In genomic region chrX:97155809-97156208, GRCh38 we compare ENCODE assay signal across 19 cellular contexts.
"Had no signal": no experiment of that assay in that cellular context is flagged by ENCODE, and none has a peak within 500 bp of the region (broad histone marks: within the 10 kb centered on the region; RNA-seq: fewer than 3 reads in every experiment).

No MANE protein-coding gene starts in this region.

- H3K27me3 Mint-ChIP-seq: naive thymus-derived CD4-positive, alpha-beta T cell; type B pancreatic cell had no signal

- FAIRE-seq: islet of Langerhans, urothelium cell line had no signal

- H3K4me3 Mint-ChIP-seq: naive thymus-derived CD4-positive, alpha-beta T cell; neural crest cell; type B pancreatic cell had no signal

- DNase-seq: effector CD4-positive, alpha-beta T cell; foreskin melanocyte; head of caudate nucleus; hippocampal formation; kidney glomerular epithelial cell; mesendoderm; naive thymus-derived CD4-positive, alpha-beta T cell; sigmoid colon; stimulated activated CD4-positive, alpha-beta T cell treated with anti-CD3 and anti-CD28 coated beads, Interleukin-2, amount 100 ng/mL, for 24 hours; stimulated activated naive CD4-positive, alpha-beta T cell treated with Interleukin-2 at 50 U/mL for 16 hours; thyroid gland had no signal

- H3K4me3 ChIP-seq: coronary artery, right atrium auricular region, sigmoid colon, skin epidermis, suprapubic skin, thyroid gland had no signal

- H3K27ac ChIP-seq: coronary artery, right atrium auricular region, sigmoid colon, skin epidermis, suprapubic skin, thyroid gland had no signal

- H3K27me3 ChIP-seq: right atrium auricular region, sigmoid colon, suprapubic skin, thyroid gland had no signal

- H3K9me3 ChIP-seq: sigmoid colon, suprapubic skin, thyroid gland had no signal

- H3K36me3 ChIP-seq: right atrium auricular region, sigmoid colon, suprapubic skin, thyroid gland had no signal

- H3K36me3 Mint-ChIP-seq: naive thymus-derived CD4-positive, alpha-beta T cell had no signal

- ATAC-seq: naive thymus-derived CD4-positive, alpha-beta T cell had no signal

- H3K4me1 ChIP-seq: right atrium auricular region, sigmoid colon, suprapubic skin, thyroid gland had no signal

- H3K27ac Mint-ChIP-seq: naive thymus-derived CD4-positive, alpha-beta T cell; type B pancreatic cell had no signal
